ENCODE assay signal across 10 cellular contexts in the genomic region with DNA sequence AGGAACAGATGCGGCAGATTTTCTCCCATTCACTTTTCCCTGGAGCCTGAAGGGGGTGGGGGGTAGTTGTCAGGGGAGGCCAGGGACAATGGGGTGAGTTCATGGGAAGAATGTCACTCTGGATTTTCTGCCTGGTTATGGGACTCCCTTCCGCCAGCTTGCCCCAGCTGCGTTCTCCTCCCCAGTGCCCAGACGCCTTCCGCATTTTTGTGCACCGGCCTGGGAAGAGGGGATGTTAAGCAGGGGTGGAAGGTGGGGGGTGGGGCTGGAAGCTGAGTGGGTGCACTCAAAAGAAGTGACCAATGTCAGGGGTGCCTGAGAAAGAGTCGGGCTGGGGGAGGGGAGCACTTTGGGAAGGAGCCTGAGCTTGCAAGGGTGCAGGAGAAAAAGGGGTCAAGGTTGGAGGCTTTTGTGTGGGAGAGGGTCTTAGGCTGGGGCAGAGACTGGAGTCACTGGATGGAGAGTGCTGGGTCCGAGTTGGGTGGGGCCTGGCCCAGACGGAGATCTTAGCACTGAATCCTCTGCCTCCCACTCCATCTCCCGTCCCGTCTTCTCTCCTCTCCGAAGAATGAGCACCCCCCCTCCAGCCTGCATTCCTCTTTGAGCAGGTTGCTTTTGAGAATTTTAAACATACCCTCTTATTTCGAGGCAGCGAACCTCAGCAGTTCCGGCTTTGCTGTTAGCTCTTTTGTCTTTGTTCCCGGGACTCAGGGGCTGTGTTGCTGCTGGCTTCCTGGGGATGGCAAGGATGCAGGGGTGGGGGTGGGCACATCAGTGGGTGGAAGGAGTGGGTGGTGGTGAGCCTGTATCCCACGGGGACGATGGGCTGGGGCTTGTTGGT. TPM values are rescaled to one million over a fixed set of nuclear protein-coding genes. Genes with fewer than 3 reads are reported as not detected.
A peak's percentile ranks its signal among the peaks of the same experiment; 100 is the strongest.
DNase-seq lines count a peak whose midpoint lies in the region; ATAC-seq and TF ChIP-seq lines count a peak whose summit lies in the region.
"Had no signal": no experiment of that assay in that cellular context is flagged by ENCODE, and none has a peak within 500 bp of the region (broad histone marks: within the 10 kb centered on the region; RNA-seq: fewer than 3 reads in every experiment).

No MANE protein-coding gene starts in this region.

- H3K36me3 ChIP-seq in ACC112 (ENCODE audit: insufficient read depth, low read length) (0 out of 2 replicates have a peak, but pooled peaks cover 2% of the 10 kb centered on the region), ectodermal cell (ENCODE audit: control insufficient read depth, insufficient read depth, low read length) (peaks cover 16% of the 10 kb centered on the region), adrenal gland (replicated peaks in 1 of 2) (no peaks in the 10 kb centered on the region)

- intact Hi-C loops in adrenal gland (cut with DNase I), result no loop called here

- peaks cover 20 to 24% of the 10 kb centered on the region in 2 donors for H3K4me1 Mint-ChIP-seq in natural killer cell treated with Interleukin-12 subunit alpha and Interleukin-12 subunit beta and Interleukin-15 and Interleukin-18, amount 100 ng/mL, for 72 hours (ENCODE audit: low read depth in 2 of 2)
- H3K4me1 Mint-ChIP-seq in activated CD8-positive, alpha-beta memory T cell treated with anti-CD3 and anti-CD28 coated beads, Interleukin-2, amount 10 ng/mL, durations not matched to agents 7 days and 5 days, result peaks cover 14% of the 10 kb centered on the region

- peak overlapping the region; percentile 50 for H3K4me3 Mint-ChIP-seq in natural killer cell treated with Interleukin-12 subunit alpha and Interleukin-12 subunit beta and Interleukin-15 and Interleukin-18, amount 100 ng/mL, for 72 hours
- no peak overlapping the region for H3K4me3 Mint-ChIP-seq in activated CD8-positive, alpha-beta memory T cell treated with anti-CD3 and anti-CD28 coated beads, Interleukin-2, amount 10 ng/mL, durations not matched to agents 7 days and 5 days

- 0 to 1% methylated on average over 18 of the region's 18 CpGs for WGBS in ectodermal cell, 2 experiments
- WGBS in adrenal gland, 4 donors, result 64 to 76% (median 67%) methylated on average over 18 of the region's 18 CpGs

- H3K4me3 ChIP-seq in ACC112 (ENCODE audit: low read depth, low read length), result peak overlapping the region; percentile 80
- peak overlapping the region; percentile 86 for H3K4me3 ChIP-seq in ectodermal cell (ENCODE audit: insufficient read depth, low read depth, low read length)
- no peak overlapping the region for H3K4me3 ChIP-seq in adrenal gland

- peaks cover 16% of the 10 kb centered on the region for H3K79me2 ChIP-seq in ACC112 (ENCODE audit: control insufficient read depth, insufficient read depth, low read length, unreplicated experiment)

- H3K27me3 Mint-ChIP-seq in natural killer cell treated with Interleukin-12 subunit alpha and Interleukin-12 subunit beta and Interleukin-15 and Interleukin-18, amount 100 ng/mL, for 72 hours, result peaks cover 52 to 55% of the 10 kb centered on the region in 2 donors
- peaks cover 58% of the 10 kb centered on the region for H3K27me3 Mint-ChIP-seq in activated CD8-positive, alpha-beta memory T cell treated with anti-CD3 and anti-CD28 coated beads, Interleukin-2, amount 10 ng/mL, durations not matched to agents 7 days and 5 days

- H3K36me3 Mint-ChIP-seq in natural killer cell treated with Interleukin-12 subunit alpha and Interleukin-12 subunit beta and Interleukin-15 and Interleukin-18, amount 100 ng/mL, for 72 hours, result no peaks in the 10 kb centered on the region
- peaks cover 2% of the 10 kb centered on the region for H3K36me3 Mint-ChIP-seq in activated CD8-positive, alpha-beta memory T cell treated with anti-CD3 and anti-CD28 coated beads, Interleukin-2, amount 10 ng/mL, durations not matched to agents 7 days and 5 days
- H3K36me3 Mint-ChIP-seq: CD4-positive, CD25-positive, alpha-beta regulatory T cell had no signal

- ATAC-seq in natural killer cell treated with Interleukin-12 subunit alpha and Interleukin-12 subunit beta and Interleukin-15 and Interleukin-18, amount 100 ng/mL, for 72 hours, result no peak
- no peak for ATAC-seq in activated CD8-positive, alpha-beta memory T cell treated with anti-CD3 and anti-CD28 coated beads, Interleukin-2, amount 10 ng/mL, durations not matched to agents 7 days and 5 days
- no peak for ATAC-seq in HG03521 (IDR thresholded peaks at IDR 0.05; ENCODE audit: unreplicated experiment)

- CTCF ChIA-PET in activated CD8-positive, alpha-beta memory T cell treated with anti-CD3 and anti-CD28 coated beads, Interleukin-2, amount 10 ng/mL, durations not matched to agents 7 days and 5 days (lab: Charles Lee), result interaction anchor here (0.5 kb wide), 1 partner anchor 513 kb away, joined by 3 read pairs; no protein-coding TSS in a partner anchor

- H3K27ac Mint-ChIP-seq in natural killer cell treated with Interleukin-12 subunit alpha and Interleukin-12 subunit beta and Interleukin-15 and Interleukin-18, amount 100 ng/mL, for 72 hours, result no peak overlapping the region
- H3K27ac Mint-ChIP-seq in activated CD8-positive, alpha-beta memory T cell treated with anti-CD3 and anti-CD28 coated beads, Interleukin-2, amount 10 ng/mL, durations not matched to agents 7 days and 5 days, result no peak overlapping the region
- H3K27ac Mint-ChIP-seq: CD4-positive, CD25-positive, alpha-beta regulatory T cell had no signal

- TF ChIP-seq POLR2A in adrenal gland (IDR thresholded peaks at IDR 0.05), result no peak

- H3K4me1 ChIP-seq in ACC112 (ENCODE audit: control insufficient read depth, insufficient read depth, low read length, unreplicated experiment) (peaks cover 25% of the 10 kb centered on the region), ectodermal cell (ENCODE audit: control insufficient read depth, insufficient read depth, low read length) (peaks cover 19% of the 10 kb centered on the region), adrenal gland (replicated peaks in 1 of 2) (peaks cover 6 to 18% of the 10 kb centered on the region in 2 donors)

- no peaks in the 10 kb centered on the region for H3K27me3 ChIP-seq in ACC112 (ENCODE audit: insufficient read depth, low read length)
- no peaks in the 10 kb centered on the region for H3K27me3 ChIP-seq in ectodermal cell (ENCODE audit: control insufficient read depth, insufficient read depth, low read length, poor library complexity, severe bottlenecking)
- no peaks in the 10 kb centered on the region for H3K27me3 ChIP-seq in adrenal gland

- no peaks in the 10 kb centered on the region for H3K9me3 ChIP-seq in ectodermal cell (ENCODE audit: control insufficient read depth, low read length)
- H3K9me3 ChIP-seq in adrenal gland (replicated peaks in 1 of 3), result no peaks in the 10 kb centered on the region

- H3K27ac ChIP-seq in ACC112 (ENCODE audit: low read depth, low read length) (no peak overlapping the region), ectodermal cell (ENCODE audit: insufficient read depth, low read depth, low read length, poor library complexity, severe bottlenecking) (peak overlapping the region; percentile 94), adrenal gland (no peak overlapping the region)

- no peak for TF ChIP-seq CTCF in adrenal gland (IDR thresholded peaks at IDR 0.05)

- no peak overlapping the region for H2AFZ ChIP-seq in ACC112 (ENCODE audit: low read length, unreplicated experiment)

- H3K9me3 Mint-ChIP-seq in natural killer cell treated with Interleukin-12 subunit alpha and Interleukin-12 subunit beta and Interleukin-15 and Interleukin-18, amount 100 ng/mL, for 72 hours, result no peaks in the 10 kb centered on the region
- no peaks in the 10 kb centered on the region for H3K9me3 Mint-ChIP-seq in activated CD8-positive, alpha-beta memory T cell treated with anti-CD3 and anti-CD28 coated beads, Interleukin-2, amount 10 ng/mL, durations not matched to agents 7 days and 5 days (ENCODE audit: low read depth)

- DNase-seq in NCI-H69 (lab: John Stamatoyannopoulos, UW), result peak; percentile 34
- no peak for DNase-seq in natural killer cell treated with Interleukin-12 subunit alpha and Interleukin-12 subunit beta and Interleukin-15 and Interleukin-18, amount 100 ng/mL, for 72 hours (ENCODE audit: low spot score)
- DNase-seq in activated CD8-positive, alpha-beta memory T cell treated with anti-CD3 and anti-CD28 coated beads, Interleukin-2, amount 10 ng/mL, durations not matched to agents 7 days and 5 days, result no peak
- DNase-seq in DMS153 (lab: John Stamatoyannopoulos, UW), result no peak
- DNase-seq in adrenal gland, result no peak
- DNase-seq: activated CD4-positive, alpha-beta T cell treated with anti-CD3 and anti-CD28 coated beads for 1 hour; CD4-positive, CD25-positive, alpha-beta regulatory T cell had no signal

RNA-seq across cellular contexts. Expression of gene IGFBP2, which starts 2.7 kb away (rescaled TPM):
- 981 TPM for polyA plus RNA-seq in ectodermal cell (2013, experiment 1 of 4)
- 842 TPM for polyA plus RNA-seq in ectodermal cell (2013, experiment 2 of 4)
- 728 TPM for polyA plus RNA-seq in ectodermal cell (2013, experiment 3 of 4)
- 791 TPM for polyA plus RNA-seq in ectodermal cell (2013, experiment 4 of 4)
- total RNA-seq in natural killer cell treated with Interleukin-12 subunit alpha and Interleukin-12 subunit beta and Interleukin-15 and Interleukin-18, amount 100 ng/mL, for 72 hours, result under 1 TPM in 1 of 2 donors, not detected in 1; 0.81 TPM
- 1 to 10 TPM in 1 of 2 experiments, under 1 TPM in 1; 0.96 to 3.5 TPM for total RNA-seq in activated CD8-positive, alpha-beta memory T cell treated with anti-CD3 and anti-CD28 coated beads, Interleukin-2, amount 10 ng/mL, durations not matched to agents 7 days and 5 days
- total RNA-seq in adrenal gland, result 100 to 1,000 TPM in 3 of 8 donors, 10 to 100 TPM in 5; 35.6 to 253 (median 84.8) TPM
- polyA plus RNA-seq in adrenal gland, result 10 to 100 TPM; 14.8 to 76.6 (median 62.7) TPM
- total RNA-seq: CD4-positive, CD25-positive, alpha-beta regulatory T cell had no signal
- polyA plus RNA-seq: CD4-positive, CD25-positive, alpha-beta regulatory T cell had no signal

RNA-seq across cellular contexts. Expression of gene IGFBP5, which starts 59.4 kb away (rescaled TPM):
- polyA plus RNA-seq in ectodermal cell (2013, experiment 1 of 4), result 351 TPM
- polyA plus RNA-seq in ectodermal cell (2013, experiment 2 of 4), result 469 TPM
- 223 TPM for polyA plus RNA-seq in ectodermal cell (2013, experiment 3 of 4)
- 273 TPM for polyA plus RNA-seq in ectodermal cell (2013, experiment 4 of 4)
- total RNA-seq in natural killer cell treated with Interleukin-12 subunit alpha and Interleukin-12 subunit beta and Interleukin-15 and Interleukin-18, amount 100 ng/mL, for 72 hours, result under 1 TPM in 1 of 2 donors, not detected in 1; 0.08 TPM
- under 1 TPM in 1 of 2 experiments, not detected in 1; 0.02 TPM for total RNA-seq in activated CD8-positive, alpha-beta memory T cell treated with anti-CD3 and anti-CD28 coated beads, Interleukin-2, amount 10 ng/mL, durations not matched to agents 7 days and 5 days
- 1,000 to 10,000 TPM in 3 of 8 donors, 100 to 1,000 TPM in 5; 348 to 2,550 (median 761) TPM for total RNA-seq in adrenal gland
- 100 to 1,000 TPM in 2 of 3 donors, 10 to 100 TPM in 1; 92.5 to 204 (median 204) TPM for polyA plus RNA-seq in adrenal gland
- polyA plus RNA-seq: CD4-positive, CD25-positive, alpha-beta regulatory T cell had no signal

Comparison
In these comparisons a context has a peak if more than half of its experiments do, and no peak if none do; other contexts are left out.
1. H3K4me3 ChIP-seq: peak in ACC112 (single experiment) and ectodermal cell (single experiment); none in adrenal gland (0 of 4).
2. RNA of gene IGFBP2, which starts 2.7 kb away (total RNA-seq): 35.6 to 253 TPM in adrenal gland; 0.96 to 3.5 TPM in activated CD8-positive, alpha-beta memory T cell treated with anti-CD3 and anti-CD28 coated beads, Interleukin-2, amount 10 ng/mL, durations not matched to agents 7 days and 5 days and 0.81 TPM in natural killer cell treated with Interleukin-12 subunit alpha and Interleukin-12 subunit beta and Interleukin-15 and Interleukin-18, amount 100 ng/mL, for 72 hours; every median in the first group is over 4 times any median in the second.
3. RNA of gene IGFBP5, which starts 59.4 kb away (total RNA-seq): 348 to 2,550 TPM in adrenal gland; 0.08 TPM in natural killer cell treated with Interleukin-12 subunit alpha and Interleukin-12 subunit beta and Interleukin-15 and Interleukin-18, amount 100 ng/mL, for 72 hours and 0.02 TPM in activated CD8-positive, alpha-beta memory T cell treated with anti-CD3 and anti-CD28 coated beads, Interleukin-2, amount 10 ng/mL, durations not matched to agents 7 days and 5 days; every median in the first group is over 100 times any median in the second.